ENCODE assay signal across 11 cellular contexts in the genomic region with DNA sequence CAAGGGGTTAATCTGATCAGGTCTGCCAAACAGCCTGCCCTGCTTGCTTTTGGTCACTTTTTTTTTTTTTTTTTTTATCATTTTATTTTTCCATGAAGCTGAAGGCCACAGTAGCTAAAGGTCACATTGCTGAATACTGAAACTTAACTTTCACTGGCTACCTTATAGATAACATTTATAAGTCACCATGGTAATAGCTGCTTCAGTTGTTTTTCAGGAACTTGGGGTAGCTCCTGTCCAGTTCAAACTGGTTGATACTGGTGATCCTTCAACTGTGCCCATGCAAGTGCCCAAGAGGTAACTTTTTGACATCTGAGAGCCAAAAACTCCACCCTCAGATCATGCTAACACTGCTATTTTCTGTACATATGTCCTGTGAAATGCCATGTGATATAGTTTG.
DNase-seq lines count a peak whose midpoint lies in the region; TF ChIP-seq lines count a peak whose summit lies in the region.
"Had no signal": no experiment of that assay in that cellular context is flagged by ENCODE, and none has a peak within 500 bp of the region (broad histone marks: within the 10 kb centered on the region; RNA-seq: fewer than 3 reads in every experiment).

No MANE protein-coding gene starts in this region.

- no peaks in the 10 kb centered on the region for H3K9me3 ChIP-seq in ovary

- intact Hi-C loops in ovary (cut with DNase I) = no loop called here

- H3K4me1 ChIP-seq in ovary (ENCODE audit: insufficient read depth) = no peaks in the 10 kb centered on the region

- DNase-seq in LHCN-M2 (ENCODE audit: low read depth) = peak; percentile 3
- DNase-seq in OCI-M1 (lab: John Stamatoyannopoulos, UW) = peak; percentile 50
- peak; percentile 62 for DNase-seq in choroid plexus epithelial cell (ENCODE audit: low read depth)
- peak; percentile 4 for DNase-seq in renal cortical epithelial cell (ENCODE audit: low read depth)
- DNase-seq in ovary = no peak
- no peak for DNase-seq in ureter (ENCODE audit: low spot score)
- no peak for DNase-seq in DMS114 treated with DMSO at 0.1 percent for 48 hours (lab: John Stamatoyannopoulos, UW; ENCODE audit: unreplicated experiment)
- DNase-seq: C1 segment of cervical spinal cord; CD4-positive, alpha-beta T cell; GM23248 had no signal

- TF ChIP-seq EP300 in ovary (IDR thresholded peaks at IDR 0.05) = no peak

- H3K27me3 ChIP-seq in ovary = no peaks in the 10 kb centered on the region

- no peak for TF ChIP-seq CTCF in choroid plexus epithelial cell (conservative IDR thresholded peaks at IDR 0.05; ENCODE audit: low read depth, low read length)
- TF ChIP-seq CTCF in ovary (IDR thresholded peaks at IDR 0.05) = no peak

- H3K27ac ChIP-seq in ovary = no peak overlapping the region
- H3K27ac ChIP-seq: GM23248, HL-60 had no signal

- no peaks in the 10 kb centered on the region for H3K36me3 ChIP-seq in ovary

- TF ChIP-seq POLR2A in ovary (IDR thresholded peaks at IDR 0.05) = no peak

- H3K4me3 ChIP-seq in choroid plexus epithelial cell (ENCODE audit: low read depth, low read length) = no peak overlapping the region
- H3K4me3 ChIP-seq in ovary = no peak overlapping the region
- H3K4me3 ChIP-seq: GM23248 had no signal

Comparison
In these comparisons a context has a peak if more than half of its experiments do, and no peak if none do; other contexts are left out.
1. DNase-seq: peak in LHCN-M2 (single experiment), OCI-M1 (single experiment), choroid plexus epithelial cell (single experiment) and renal cortical epithelial cell (single experiment); none in ovary (0 of 5), ureter (single experiment) and DMS114 treated with DMSO at 0.1 percent for 48 hours (single experiment).